1 cellular context compared by ENCODE assay signal in genomic region chr3:149886957-149887356, GRCh38.
TF ChIP-seq lines count a peak whose summit lies in the region.

No MANE protein-coding gene starts in this region.

TF ChIP-seq in GM23338, 12 proteins besides CTCF, POLR2A, EP300 and RAD21 (continued from another document):
- TF ChIP-seq REST (IDR thresholded peaks at IDR 0.05; ENCODE audit: unreplicated experiment) (no peak), STAT1 (IDR thresholded peaks at IDR 0.05; ENCODE audit: unreplicated experiment) (no peak), ZNF114 (CRISPR knock-in tag; IDR thresholded peaks at IDR 0.05) (no peak), POLR2AphosphoS5 (IDR thresholded peaks at IDR 0.05; ENCODE audit: low read depth) (no peak), EZH2 (IDR thresholded peaks at IDR 0.05; ENCODE audit: low read depth, unreplicated experiment) (no peak)
